In genomic region chr21:20882462-20883415, GRCh38 we compare ENCODE assay signal across 8 cellular contexts.
DNase-seq lines count a peak whose midpoint lies in the region; ATAC-seq and TF ChIP-seq lines count a peak whose summit lies in the region.

No MANE protein-coding gene starts in this region.

- WGBS in spleen, 5 donors: 41 to 54% (median 44%) methylated on average over 9 of the region's 9 CpGs

- H3K9ac ChIP-seq in MM.1S (ENCODE audit: low read length): no peak overlapping the region

- no peak overlapping the region for H2AFZ ChIP-seq in MM.1S (ENCODE audit: low read length)

- DNase-seq in GM04504 (ENCODE audit: low read depth) (peak; percentile 9), MM.1S (peak; percentile 44), SKM-1 (lab: John Stamatoyannopoulos, UW; ENCODE audit: unreplicated experiment) (peak; percentile 10), globus pallidus (ENCODE audit: low spot score) (peak; percentile 57), spleen (no peak), HuH-7.5 (ENCODE audit: low spot score) (no peak), AG20443 (ENCODE audit: low spot score) (no peak)

- ATAC-seq in GM18867 (IDR thresholded peaks at IDR 0.05; ENCODE audit: unreplicated experiment): no peak

- H3K27me3 ChIP-seq in MM.1S (replicated peaks; ENCODE audit: insufficient read depth, low read length): no peaks in the 10 kb centered on the region
- no peaks in the 10 kb centered on the region for H3K27me3 ChIP-seq in spleen (replicated peaks in 1 of 7)

- no peaks in the 10 kb centered on the region for H3K79me2 ChIP-seq in MM.1S (ENCODE audit: low read length)

- H3K36me3 ChIP-seq in MM.1S (replicated peaks; ENCODE audit: insufficient read depth, low read length): no peaks in the 10 kb centered on the region
- no peaks in the 10 kb centered on the region for H3K36me3 ChIP-seq in spleen

- H3K4me1 ChIP-seq in MM.1S (ENCODE audit: low read length) (no peaks in the 10 kb centered on the region), spleen (no peaks in the 10 kb centered on the region)

- H3K4me3 ChIP-seq in MM.1S (ENCODE audit: low read length): no peak overlapping the region
- no peak overlapping the region for H3K4me3 ChIP-seq in spleen

- H3K27ac ChIP-seq in MM.1S (ENCODE audit: low read length) (no peak overlapping the region), spleen (no peak overlapping the region)

- no peaks in the 10 kb centered on the region for H4K20me1 ChIP-seq in MM.1S (ENCODE audit: insufficient read depth, low read length)

- TF ChIP-seq POLR2A in spleen (IDR thresholded peaks at IDR 0.05): no peak

- no peaks in the 10 kb centered on the region for H3F3A ChIP-seq in MM.1S (ENCODE audit: insufficient read depth, low read length)

- TF ChIP-seq CTCF in MM.1S (IDR thresholded peaks at IDR 0.05; ENCODE audit: low read length) (peak; percentile 71), spleen (IDR thresholded peaks at IDR 0.05 in 8 of 11, conservative IDR thresholded peaks at IDR 0.05 in 3 of 11) (peak in 6 of 11 experiments; percentile 9 to 38 (median 28))

- H3K4me2 ChIP-seq in MM.1S (ENCODE audit: low read depth, low read length): no peak overlapping the region

- H3K9me3 ChIP-seq in MM.1S (replicated peaks; ENCODE audit: insufficient read depth, low read length) (no peaks in the 10 kb centered on the region), spleen (no peaks in the 10 kb centered on the region)

- no peaks in the 10 kb centered on the region for H3K9me2 ChIP-seq in MM.1S (replicated peaks; ENCODE audit: insufficient read depth, low read length)

- intact Hi-C loops in spleen (cut with DNase I; ENCODE audit: low total_unique reads): no loop called here

Comparison
In these comparisons a context has a peak if more than half of its experiments do, and no peak if none do; other contexts are left out.
1. DNase-seq: peak in GM04504 (single experiment), MM.1S (single experiment), SKM-1 (single experiment) and globus pallidus (single experiment); none in spleen (single experiment), HuH-7.5 (single experiment) and AG20443 (single experiment).